In genomic region chr12:46071769-46072624, GRCh38 we compare ENCODE assay signal across 8 cellular contexts.
DNase-seq lines count a peak whose midpoint lies in the region; ATAC-seq lines count a peak whose summit lies in the region.

No MANE protein-coding gene starts in this region.

- H3K27me3 Mint-ChIP-seq in activated CD4-positive, alpha-beta T cell treated with anti-CD3 and anti-CD28 coated beads, Interleukin-2, amount 10 ng/mL, durations not matched to agents 7 days and 5 days: peaks cover 14% of the 10 kb centered on the region
- no peaks in the 10 kb centered on the region for H3K27me3 Mint-ChIP-seq in dendritic cell treated with granulocyte-macrophage colony-stimulating factor and Interleukin-4, amounts not matched to agents 40 ng/mL and 50 ng/mL, for 4 days

- intact Hi-C loops in dendritic cell treated with granulocyte-macrophage colony-stimulating factor and Interleukin-4, amounts not matched to agents 40 ng/mL and 50 ng/mL, for 4 days (cut with micrococcal nuclease): loop anchor here (2.0 kb wide), 1 partner anchor 949 kb away; no protein-coding TSS in a partner anchor

- POLR2A ChIA-PET in activated CD4-positive, alpha-beta T cell treated with anti-CD3 and anti-CD28 coated beads, Interleukin-2, amount 10 ng/mL, durations not matched to agents 7 days and 5 days (lab: Charles Lee): no interaction called here

- CTCF ChIA-PET in activated CD4-positive, alpha-beta T cell treated with anti-CD3 and anti-CD28 coated beads, Interleukin-2, amount 10 ng/mL, durations not matched to agents 7 days and 5 days (lab: Charles Lee): interaction anchor here (0.6 to 2.2 kb wide), 7 partner anchors 14 to 521 kb away, joined by 3 to 6 read pairs (median 3); no protein-coding TSS in a partner anchor

- H3K4me3 Mint-ChIP-seq in activated CD4-positive, alpha-beta T cell treated with anti-CD3 and anti-CD28 coated beads, Interleukin-2, amount 10 ng/mL, durations not matched to agents 7 days and 5 days: no peak overlapping the region
- no peak overlapping the region for H3K4me3 Mint-ChIP-seq in dendritic cell treated with granulocyte-macrophage colony-stimulating factor and Interleukin-4, amounts not matched to agents 40 ng/mL and 50 ng/mL, for 4 days

- no peaks in the 10 kb centered on the region for H3K9me3 Mint-ChIP-seq in activated CD4-positive, alpha-beta T cell treated with anti-CD3 and anti-CD28 coated beads, Interleukin-2, amount 10 ng/mL, durations not matched to agents 7 days and 5 days
- no peaks in the 10 kb centered on the region for H3K9me3 Mint-ChIP-seq in dendritic cell treated with granulocyte-macrophage colony-stimulating factor and Interleukin-4, amounts not matched to agents 40 ng/mL and 50 ng/mL, for 4 days

- H3K4me1 Mint-ChIP-seq in activated CD4-positive, alpha-beta T cell treated with anti-CD3 and anti-CD28 coated beads, Interleukin-2, amount 10 ng/mL, durations not matched to agents 7 days and 5 days: peaks cover 11% of the 10 kb centered on the region
- H3K4me1 Mint-ChIP-seq in dendritic cell treated with granulocyte-macrophage colony-stimulating factor and Interleukin-4, amounts not matched to agents 40 ng/mL and 50 ng/mL, for 4 days (ENCODE audit: low read depth): peaks cover 8% of the 10 kb centered on the region

- H3K27ac Mint-ChIP-seq in activated CD4-positive, alpha-beta T cell treated with anti-CD3 and anti-CD28 coated beads, Interleukin-2, amount 10 ng/mL, durations not matched to agents 7 days and 5 days: peak overlapping the region; percentile 68
- peak overlapping the region; percentile 62 for H3K27ac Mint-ChIP-seq in dendritic cell treated with granulocyte-macrophage colony-stimulating factor and Interleukin-4, amounts not matched to agents 40 ng/mL and 50 ng/mL, for 4 days

- DNase-seq in CD1c-positive myeloid dendritic cell (ENCODE audit: extremely low spot score) (peak; percentile 73), NCI-H524 treated with DMSO at 0.1 percent for 48 hours (lab: John Stamatoyannopoulos, UW) (peak; percentile 2), lung microvascular endothelial cell (ENCODE audit: low read depth in 2 of 2) (peak; percentile 64 to 74)
- DNase-seq in activated CD4-positive, alpha-beta T cell treated with anti-CD3 and anti-CD28 coated beads, Interleukin-2, amount 10 ng/mL, durations not matched to agents 7 days and 5 days: peak; percentile 69
- peak; percentile 15 to 17 for DNase-seq in stimulated activated CD8-positive, alpha-beta memory T cell treated with anti-CD3 and anti-CD28 coated beads, Interleukin-15, amount 100 ng/mL, for 4 hours (ENCODE audit: low read depth in 2 of 2)

- peak; percentile 94 for ATAC-seq in GM19324 (IDR thresholded peaks at IDR 0.05; ENCODE audit: low FRiP score, unreplicated experiment)
- peak; percentile 98 for ATAC-seq in HG03439 (IDR thresholded peaks at IDR 0.05; ENCODE audit: unreplicated experiment)

- no peaks in the 10 kb centered on the region for H3K36me3 Mint-ChIP-seq in activated CD4-positive, alpha-beta T cell treated with anti-CD3 and anti-CD28 coated beads, Interleukin-2, amount 10 ng/mL, durations not matched to agents 7 days and 5 days (ENCODE audit: low read depth)
- no peaks in the 10 kb centered on the region for H3K36me3 Mint-ChIP-seq in dendritic cell treated with granulocyte-macrophage colony-stimulating factor and Interleukin-4, amounts not matched to agents 40 ng/mL and 50 ng/mL, for 4 days (ENCODE audit: low read depth)

Comparison
In these comparisons a context has a peak if more than half of its experiments do, and no peak if none do; other contexts are left out.
1. Peak in every context shown above with its lines: DNase-seq and ATAC-seq.
2. DNase-seq: peak in every context shown above with its lines; median percentile 73 in CD1c-positive myeloid dendritic cell; 69 in activated CD4-positive, alpha-beta T cell treated with anti-CD3 and anti-CD28 coated beads, Interleukin-2, amount 10 ng/mL, durations not matched to agents 7 days and 5 days; 69 in lung microvascular endothelial cell; 16 in stimulated activated CD8-positive, alpha-beta memory T cell treated with anti-CD3 and anti-CD28 coated beads, Interleukin-15, amount 100 ng/mL, for 4 hours; 2 in NCI-H524 treated with DMSO at 0.1 percent for 48 hours.